ENCODE assay signal across 15 cellular contexts in genomic region chr7:105680505-105681187, GRCh38.
DNase-seq lines count a peak whose midpoint lies in the region; ATAC-seq and TF ChIP-seq lines count a peak whose summit lies in the region.
"Had no signal": no experiment of that assay in that cellular context is flagged by ENCODE, and none has a peak within 500 bp of the region (broad histone marks: within the 10 kb centered on the region; RNA-seq: fewer than 3 reads in every experiment).

No MANE protein-coding gene starts in this region.

- peaks cover 3% of the 10 kb centered on the region; the same call in 1 of the 2 replicates for H3K79me2 ChIP-seq in H9 (ENCODE audit: insufficient read depth, low read length)

- no peak overlapping the region for H2BK120ac ChIP-seq in H9 (ENCODE audit: low read depth, low read length, poor library complexity, severe bottlenecking)

- peaks cover 43 to 49% of the 10 kb centered on the region in 2 experiments for H3K4me1 Mint-ChIP-seq in H9

- H2BK5ac ChIP-seq in H9 (ENCODE audit: insufficient read length, low read length) = no peak overlapping the region

- no peak overlapping the region for H3K9ac ChIP-seq in H9 (ENCODE audit: extremely low read depth, insufficient read length, low read length)
- H3K9ac ChIP-seq in subcutaneous abdominal adipose tissue (ENCODE audit: low read length in 5 of 5) = peak overlapping the region in 4 of 5 donors; percentile 6 to 30 (median 14)

- H4K20me1 ChIP-seq in H9 (ENCODE audit: control insufficient read depth, insufficient read depth, insufficient read length) = no peaks in the 10 kb centered on the region

- no peak overlapping the region for H3T11ph ChIP-seq in H9 (ENCODE audit: low read length)

- no peak overlapping the region for H3K4me3 ChIP-seq in esophagus muscularis mucosa
- no peak overlapping the region for H3K4me3 ChIP-seq in lower lobe of right lung
- H3K4me3 ChIP-seq in subcutaneous abdominal adipose tissue (ENCODE audit: low read depth in 1 of 5, low read length in 5 of 5) = peak overlapping the region in 1 of 5 donors; percentile 13

- H3K18ac ChIP-seq in H9 (ENCODE audit: insufficient read length, low read depth, low read length) = no peak overlapping the region

- no peak for TF ChIP-seq EP300 in esophagus muscularis mucosa (IDR thresholded peaks at IDR 0.05)

- H3K36me3 Mint-ChIP-seq in H9 (ENCODE audit: insufficient read depth in 1 of 3, low read depth in 3 of 3) = peaks cover under 1 to 7% (median 3%) of the 10 kb centered on the region in 3 experiments; a peak in 3 of 7 replicates

- H3K4me2 ChIP-seq in H9 (ENCODE audit: insufficient read depth, insufficient read length, low read length) = no peak overlapping the region

- no peak overlapping the region for H2AK5ac ChIP-seq in H9 (ENCODE audit: insufficient read length, low read length)

- H3K14ac ChIP-seq in H9 (ENCODE audit: insufficient read depth, low read length) = no peak overlapping the region; the same call in 1 of the 2 replicates

- peak overlapping the region in 1 of 3 experiments; percentile 22; a peak in 3 of 7 replicates for H3K27ac Mint-ChIP-seq in H9
- H3K27ac Mint-ChIP-seq: nephron progenitor cell had no signal

- TF ChIP-seq CTCF in H9 (conservative IDR thresholded peaks at IDR 0.05) = no peak
- no peak for TF ChIP-seq CTCF in esophagus muscularis mucosa (IDR thresholded peaks at IDR 0.05)
- no peak for TF ChIP-seq CTCF in lower lobe of right lung (IDR thresholded peaks at IDR 0.05)

- no peaks in the 10 kb centered on the region for H3K27me3 ChIP-seq in H9 (ENCODE audit: insufficient read depth, low read length)
- H3K27me3 ChIP-seq in esophagus muscularis mucosa = no peaks in the 10 kb centered on the region
- H3K27me3 ChIP-seq in lower lobe of right lung (ENCODE audit: low read depth) = no peaks in the 10 kb centered on the region
- no peaks in the 10 kb centered on the region for H3K27me3 ChIP-seq in subcutaneous abdominal adipose tissue (ENCODE audit: control insufficient read depth in 5 of 5, insufficient read depth in 4 of 5, low read length in 5 of 5)

- no peaks in the 10 kb centered on the region for H3K9me3 Mint-ChIP-seq in H9
- H3K9me3 Mint-ChIP-seq: nephron progenitor cell had no signal

- no peak overlapping the region for H2BK20ac ChIP-seq in H9 (ENCODE audit: low read depth, low read length, poor library complexity, severe bottlenecking)

- no peak overlapping the region for H4K8ac ChIP-seq in H9 (replicated peaks; ENCODE audit: insufficient read length, low read depth, low read length)

- no peak overlapping the region for H3K56ac ChIP-seq in H9 (ENCODE audit: insufficient read length, low read depth, low read length)

- H2BK12ac ChIP-seq in H9 (ENCODE audit: insufficient read length, low read depth, low read length) = no peak overlapping the region

- H3K4me3 Mint-ChIP-seq in H9 = no peak overlapping the region
- H3K4me3 Mint-ChIP-seq: nephron progenitor cell had no signal

- no CpG with 5 or more reads among the region's 9 CpGs for WGBS in H9 (ENCODE audit: extremely low coverage, insufficient read length, low lambda C conversion rate)
- 87% methylated on average over 9 of the region's 9 CpGs for WGBS in esophagus muscularis mucosa

- H2BK15ac ChIP-seq in H9 (ENCODE audit: low read depth, low read length) = 0 out of 2 replicates have a peak overlapping the region, but pooled peaks have one; percentile 71

- DNase-seq in H9 (no peak), esophagus muscularis mucosa (ENCODE audit: extremely low spot score) (no peak), lower lobe of right lung (peak; percentile 64), A172 (ENCODE audit: low spot score) (no peak), activated T-cell treated with anti-CD3 and anti-CD28 coated beads for 4 hours (no peak)
- DNase-seq: activated naive CD4-positive, alpha-beta T cell; DMS79 treated with DMSO at 0.1 percent for 48 hours; Kasumi-1; NCI-H1694; NCI-H524; nephron progenitor cell; stimulated activated naive CD8-positive, alpha-beta T cell treated with anti-CD3 and anti-CD28 coated beads, Interleukin-15, Interleukin-2, amounts not matched to agents 100 U/mL and 50 U/mL, for 24 hours had no signal

- H3K36me3 ChIP-seq in esophagus muscularis mucosa (no peaks in the 10 kb centered on the region), lower lobe of right lung (no peaks in the 10 kb centered on the region), subcutaneous abdominal adipose tissue (ENCODE audit: control insufficient read depth in 5 of 5, insufficient read depth in 5 of 5, low read length in 5 of 5) (no peaks in the 10 kb centered on the region)

- H3K27ac ChIP-seq in H9 (ENCODE audit: insufficient read length, low read depth, low read length) (no peak overlapping the region), esophagus muscularis mucosa (replicated peaks in 1 of 4) (peak overlapping the region; percentile 69 to 84 (median 78)), lower lobe of right lung (peak overlapping the region; percentile 32), subcutaneous abdominal adipose tissue (ENCODE audit: low read depth, low read length) (peak overlapping the region; percentile 84)

- H2AFZ ChIP-seq in H9 (ENCODE audit: low read length) = no peak overlapping the region

- H3K23ac ChIP-seq in H9 (ENCODE audit: insufficient read length, low read depth, low read length) = no peak overlapping the region

- ATAC-seq in lower lobe of right lung = peak; percentile 65 to 74
- ATAC-seq in GM19351 (IDR thresholded peaks at IDR 0.05; ENCODE audit: unreplicated experiment) = no peak
- no peak for ATAC-seq in HG03139 (IDR thresholded peaks at IDR 0.05; ENCODE audit: unreplicated experiment)
- ATAC-seq: stimulated activated naive CD8-positive, alpha-beta T cell treated with anti-CD3 and anti-CD28 coated beads, Interleukin-15, Interleukin-2, amounts not matched to agents 100 U/mL and 50 U/mL, for 24 hours had no signal

- H3K9me3 ChIP-seq in H9 (ENCODE audit: control insufficient read depth, low read depth, low read length) (no peaks in the 10 kb centered on the region), esophagus muscularis mucosa (no peaks in the 10 kb centered on the region), lower lobe of right lung (no peaks in the 10 kb centered on the region), subcutaneous abdominal adipose tissue (ENCODE audit: control insufficient read depth in 5 of 5, low read length in 5 of 5) (no peaks in the 10 kb centered on the region)

- H4K91ac ChIP-seq in H9 (ENCODE audit: insufficient read length, low read depth, low read length) = peak overlapping the region; percentile 13

- H3K23me2 ChIP-seq in H9 (ENCODE audit: insufficient read length, low read depth, low read length, poor library complexity, severe bottlenecking) = no peaks in the 10 kb centered on the region

- H3K4me1 ChIP-seq in H9 (ENCODE audit: insufficient read depth, low read length) (peaks cover 14% of the 10 kb centered on the region; the same call in 1 of the 2 replicates), esophagus muscularis mucosa (peaks cover 42 to 68% (median 65%) of the 10 kb centered on the region in 4 donors), lower lobe of right lung (peaks cover 54% of the 10 kb centered on the region), subcutaneous abdominal adipose tissue (ENCODE audit: control insufficient read depth in 5 of 5, insufficient read depth in 5 of 5, low read length in 5 of 5) (peaks cover 20 to 69% (median 65%) of the 10 kb centered on the region in 5 donors)

- no peak for TF ChIP-seq POLR2A in esophagus muscularis mucosa (IDR thresholded peaks at IDR 0.05; ENCODE audit: low read depth)

- no peak overlapping the region for H4K5ac ChIP-seq in H9 (ENCODE audit: insufficient read length, low read depth, low read length)

- no peak overlapping the region for H3K4ac ChIP-seq in H9 (ENCODE audit: low read depth, low read length)

- intact Hi-C loops in esophagus muscularis mucosa (cut with DNase I) = no loop called here
- intact Hi-C loops in lower lobe of right lung (cut with DNase I) = no loop called here

- H3K27me3 Mint-ChIP-seq in H9 (ENCODE audit: low read depth) = no peaks in the 10 kb centered on the region

- peaks cover 3% of the 10 kb centered on the region for H3K79me1 ChIP-seq in H9 (ENCODE audit: insufficient read depth, low read depth, low read length, poor library complexity, severe bottlenecking)

Comparison
In these comparisons a context has a peak if more than half of its experiments do, and no peak if none do; other contexts are left out.
1. ATAC-seq: peak in lower lobe of right lung (2 of 2); none in GM19351 (single experiment) and HG03139 (single experiment).